Comparison of ENCODE assay signal across 24 cellular contexts in genomic region chr2:232434091-232434490, GRCh38. TPM values are rescaled to one million over a fixed set of nuclear protein-coding genes. Genes with fewer than 3 reads are reported as not detected.
DNase-seq lines count a peak whose midpoint lies in the region; ATAC-seq and TF ChIP-seq lines count a peak whose summit lies in the region.
"Had no signal": no experiment of that assay in that cellular context is flagged by ENCODE, and none has a peak within 500 bp of the region (broad histone marks: within the 10 kb centered on the region; RNA-seq: fewer than 3 reads in every experiment).

No MANE protein-coding gene starts in this region.

- no peak for ATAC-seq in Panc1
- ATAC-seq in lower lobe of right lung: peak in 1 of 2 donors; percentile 6
- no peak for ATAC-seq in GM18873 (IDR thresholded peaks at IDR 0.05; ENCODE audit: low FRiP score, unreplicated experiment)

- H3K9me3 ChIP-seq in Panc1 (ENCODE audit: control insufficient read depth, insufficient read depth, low read depth, low read length) (no peaks in the 10 kb centered on the region), lower lobe of right lung (no peaks in the 10 kb centered on the region), suprapubic skin (no peaks in the 10 kb centered on the region)
- H3K9me3 ChIP-seq: HAP-1, SJSA1 had no signal

- intact Hi-C loops in Panc1 (cut with micrococcal nuclease; ENCODE audit: unreplicated experiment) (no loop called here), lower lobe of right lung (cut with DNase I) (no loop called here)

- H3K4me3 ChIP-seq in Panc1 (ENCODE audit: low read depth in 2 of 2, low read length in 2 of 2): no peak overlapping the region
- no peak overlapping the region for H3K4me3 ChIP-seq in lower lobe of right lung
- no peak overlapping the region for H3K4me3 ChIP-seq in suprapubic skin
- H3K4me3 ChIP-seq: HAP-1, PC-9, SJSA1 had no signal

- POLR2A ChIA-PET in Panc1 (lab: Charles Lee): no interaction called here

- no TSS peak for BruUV-seq in Panc1 (replicated peaks; lab: Mats Ljungman, UMichigan)

- peak; percentile 23 for DNase-seq in DMS79 treated with DMSO at 0.1 percent for 48 hours (lab: John Stamatoyannopoulos, UW)
- no peak for DNase-seq in DMS79 (lab: John Stamatoyannopoulos, UW)
- DNase-seq in Panc1 (ENCODE audit: low read depth, low spot score): no peak
- peak; percentile 30 for DNase-seq in lower lobe of right lung
- DNase-seq in activated CD8-positive, alpha-beta memory T cell treated with anti-CD3 and anti-CD28 coated beads for 24 hours: no peak
- DNase-seq in cerebellar cortex (ENCODE audit: low spot score): no peak
- DNase-seq in suprapubic skin (ENCODE audit: low spot score in 2 of 2): no peak
- DNase-seq: CD4-positive, CD25-positive, alpha-beta regulatory T cell; COR-L47; DMS153; EL; MV-4-11; NCI-H1417; NCI-H187; NCI-H2227 treated with DMSO at 0.1 percent for 48 hours; NCI-H524 treated with DMSO at 0.1 percent for 48 hours; PC-9; SW 1271 had no signal

- H3K4me1 ChIP-seq in Panc1 (ENCODE audit: control insufficient read depth, insufficient read depth, low read length) (peaks cover 5% of the 10 kb centered on the region; the same call in 1 of the 2 replicates), lower lobe of right lung (no peaks in the 10 kb centered on the region), suprapubic skin (no peaks in the 10 kb centered on the region)
- H3K4me1 ChIP-seq: HAP-1 had no signal

- TF ChIP-seq POLR2A in suprapubic skin (IDR thresholded peaks at IDR 0.05): no peak

- in situ Hi-C loops in Panc1 (cut with HindIII; ENCODE audit: low pct_unique_long_range_greater_than_20kb, low sequenced_read_pairs): no loop called here

- H3K36me3 ChIP-seq in Panc1 (ENCODE audit: control insufficient read depth, insufficient read depth, low read length): no peaks in the 10 kb centered on the region
- H3K36me3 ChIP-seq in lower lobe of right lung: no peaks in the 10 kb centered on the region
- no peaks in the 10 kb centered on the region for H3K36me3 ChIP-seq in suprapubic skin
- H3K36me3 ChIP-seq: HAP-1, SJSA1 had no signal

- no peak for TF ChIP-seq CTCF in Panc1 (IDR thresholded peaks at IDR 0.05)
- TF ChIP-seq CTCF in lower lobe of right lung (IDR thresholded peaks at IDR 0.05): no peak
- no peak for TF ChIP-seq CTCF in suprapubic skin (IDR thresholded peaks at IDR 0.05)

- no peak for TF ChIP-seq EP300 in suprapubic skin (IDR thresholded peaks at IDR 0.05)

- CTCF ChIA-PET in Panc1 (lab: Charles Lee): interaction anchor here (0.6 to 1.2 kb wide), 2 partner anchors 67 to 535 kb away, joined by 4 to 5 read pairs; no protein-coding TSS in a partner anchor

- H3K27ac ChIP-seq in Panc1 (ENCODE audit: low read length) (peak overlapping the region; percentile 40; the same call in 1 of the 2 replicates), lower lobe of right lung (no peak overlapping the region), suprapubic skin (no peak overlapping the region)
- H3K27ac ChIP-seq: 22Rv1, KMS-11, PC-9, SJSA1 had no signal

- H3K27me3 ChIP-seq in Panc1 (ENCODE audit: control insufficient read depth, insufficient read depth, low read length) (no peaks in the 10 kb centered on the region), lower lobe of right lung (ENCODE audit: low read depth) (peaks cover 2% of the 10 kb centered on the region), suprapubic skin (peaks cover 8% of the 10 kb centered on the region)
- H3K27me3 ChIP-seq: SJSA1 had no signal

- 83% methylated on average over 8 of the region's 9 CpGs for WGBS in suprapubic skin

RNA-seq across cellular contexts. Expression of gene ALPI, which starts 21.9 kb away (rescaled TPM):
- total RNA-seq in Panc1 (2021; ENCODE audit: unreplicated experiment): not detected
- 0.19 TPM for polyA plus RNA-seq in Panc1 (2012; ENCODE audit: insufficient read length)
- total RNA-seq in lower lobe of right lung: not detected
- total RNA-seq in suprapubic skin: not detected
- total RNA-seq: CD4-positive, CD25-positive, alpha-beta regulatory T cell; HT-29; PC-9; SJSA1 had no signal
- polyA plus RNA-seq: CD4-positive, CD25-positive, alpha-beta regulatory T cell had no signal

RNA-seq across cellular contexts. Expression of gene ALPG, which starts 27.4 kb away (rescaled TPM):
- total RNA-seq in Panc1 (2021; ENCODE audit: unreplicated experiment) (65.3 TPM), lower lobe of right lung (0.53 TPM), suprapubic skin (not detected)
- polyA plus RNA-seq in Panc1 (2012; ENCODE audit: insufficient read length): 236 TPM
- total RNA-seq: CD4-positive, CD25-positive, alpha-beta regulatory T cell; HT-29 had no signal
- polyA plus RNA-seq: CD4-positive, CD25-positive, alpha-beta regulatory T cell had no signal

RNA-seq across cellular contexts. Expression of gene ECEL1, which starts 53.5 kb away (rescaled TPM):
- 2.9 TPM for total RNA-seq in Panc1 (2021; ENCODE audit: unreplicated experiment)
- polyA plus RNA-seq in Panc1 (2012; ENCODE audit: insufficient read length): 5.0 TPM
- 1.0 TPM for total RNA-seq in lower lobe of right lung
- under 1 TPM in 2 of 4 donors, not detected in 2; 0.68 to 0.83 TPM for total RNA-seq in suprapubic skin
- total RNA-seq: CD4-positive, CD25-positive, alpha-beta regulatory T cell; HT-29; PC-9; SJSA1 had no signal
- polyA plus RNA-seq: CD4-positive, CD25-positive, alpha-beta regulatory T cell had no signal

RNA-seq across cellular contexts. Expression of gene ALPP, which starts 55.5 kb away (rescaled TPM):
- total RNA-seq in Panc1 (2021; ENCODE audit: unreplicated experiment): 7.3 TPM
- polyA plus RNA-seq in Panc1 (2012; ENCODE audit: insufficient read length): 13.0 TPM
- 6.0 TPM for total RNA-seq in lower lobe of right lung
- total RNA-seq in suprapubic skin: not detected
- total RNA-seq: CD4-positive, CD25-positive, alpha-beta regulatory T cell had no signal
- polyA plus RNA-seq: CD4-positive, CD25-positive, alpha-beta regulatory T cell had no signal

Comparison
In these comparisons a context has a peak if more than half of its experiments do, and no peak if none do; other contexts are left out.
1. DNase-seq: peak in DMS79 treated with DMSO at 0.1 percent for 48 hours (single experiment) and lower lobe of right lung (single experiment); none in DMS79 (single experiment), Panc1 (single experiment), activated CD8-positive, alpha-beta memory T cell treated with anti-CD3 and anti-CD28 coated beads for 24 hours (single experiment), cerebellar cortex (single experiment) and suprapubic skin (0 of 2).
2. RNA of gene ALPG, which starts 27.4 kb away (total RNA-seq): 65.3 TPM in Panc1 (single experiment); 0.53 TPM in lower lobe of right lung (single experiment) and not detected in suprapubic skin; every median in the first group is over 10 times any median in the second.